In the genomic region with DNA sequence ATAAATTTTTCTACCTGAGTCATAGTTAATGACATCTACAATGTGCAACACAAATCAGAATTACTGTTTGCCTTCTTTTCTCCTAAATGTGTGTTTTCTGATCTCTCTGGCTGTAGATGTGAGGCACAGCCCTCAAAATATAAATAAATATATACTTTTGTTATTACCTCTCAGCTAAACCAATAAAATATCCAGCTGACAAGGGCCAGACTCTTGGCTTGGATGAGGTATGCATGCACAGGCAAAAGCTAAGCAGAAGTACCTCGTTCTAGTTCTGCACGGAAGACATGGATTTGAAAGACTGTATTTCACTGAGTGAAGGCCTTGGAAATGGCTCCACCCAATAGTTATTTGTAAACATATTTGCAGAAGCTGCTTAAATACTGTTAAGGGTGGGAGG, we compare ENCODE assay signal across 7 cellular contexts.
"Had no signal": no experiment of that assay in that cellular context is flagged by ENCODE, and none has a peak within 500 bp of the region (broad histone marks: within the 10 kb centered on the region; RNA-seq: fewer than 3 reads in every experiment).

No MANE protein-coding gene starts in this region.

- DNase-seq: GDM1, GF-D8 had no signal

- FAIRE-seq: G401.6, GM12878, GM12891, GM12892, GM18507 had no signal

- H3K4me3 ChIP-seq: GM12878 had no signal
